In the genomic region with DNA sequence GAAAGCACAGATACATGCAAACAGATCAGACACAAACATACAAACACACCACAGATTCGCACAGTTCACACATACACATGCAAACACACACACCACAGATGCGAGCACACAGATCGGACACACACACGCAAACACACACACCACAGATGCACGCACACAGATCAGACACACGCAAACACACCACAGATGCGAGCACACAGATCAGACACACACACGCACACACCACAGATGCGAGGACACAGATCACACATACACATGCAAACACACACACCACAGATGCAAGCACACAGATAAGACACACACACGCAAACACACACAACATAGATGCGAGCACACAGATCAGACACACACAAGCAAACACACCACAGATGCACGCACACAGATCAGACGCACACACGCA, we compare ENCODE assay signal across 26 cellular contexts.
"Had no signal": no experiment of that assay in that cellular context is flagged by ENCODE, and none has a peak within 500 bp of the region (broad histone marks: within the 10 kb centered on the region; RNA-seq: fewer than 3 reads in every experiment).

No MANE protein-coding gene starts in this region.

- H3K27ac ChIP-seq: adrenal gland, cardiac muscle cell, coronary artery, dorsolateral prefrontal cortex, gastrocnemius medialis, neutrophil, tibial nerve had no signal

- H3K9me3 ChIP-seq: adrenal gland, gastrocnemius medialis, neutrophil, tibial nerve had no signal

- DNase-seq: activated B cell treated with CpG ODN at 0.5 μM for 24 hours; activated CD4-positive, alpha-beta T cell treated with anti-CD3 and anti-CD28 coated beads, Interleukin-2, amount 50 U/mL, for 1 hour; activated CD8-positive, alpha-beta T cell treated with anti-CD3 and anti-CD28 coated beads for 36 hours; activated naive CD4-positive, alpha-beta T cell treated with anti-CD3 and anti-CD28 coated beads for 36 hours; activated naive CD8-positive, alpha-beta T cell treated with anti-CD3 and anti-CD28 coated beads for 36 hours; activated T-cell treated with anti-CD3 and anti-CD28 coated beads, Interleukin-2, amount 50 U/mL, for 4 hours; adrenal gland; effector memory CD4-positive, alpha-beta T cell; erythroblast; gastrocnemius medialis; glutamatergic neuron; left cardiac atrium; left ventricle myocardium superior; stimulated activated CD4-positive, alpha-beta T cell treated with anti-CD3 and anti-CD28 coated beads, Interleukin-15, amount 100 ng/mL, for 24 hours; stimulated activated CD4-positive, alpha-beta T cell treated with anti-CD3 and anti-CD28 coated beads, Interleukin-2, amount 100 ng/mL, for 24 hours; stimulated activated naive CD4-positive, alpha-beta T cell; T-helper 1 cell had no signal

- H3K36me3 ChIP-seq: adrenal gland, cardiac muscle cell, gastrocnemius medialis, neutrophil, tibial nerve had no signal

- H3K9me3 Mint-ChIP-seq: activated B cell treated with CpG ODN at 0.5 μM for 24 hours; activated CD8-positive, alpha-beta T cell treated with anti-CD3 and anti-CD28 coated beads for 36 hours; activated naive CD4-positive, alpha-beta T cell treated with anti-CD3 and anti-CD28 coated beads for 36 hours; activated naive CD8-positive, alpha-beta T cell treated with anti-CD3 and anti-CD28 coated beads for 36 hours; activated T-cell treated with anti-CD3 and anti-CD28 coated beads, Interleukin-2, amount 50 U/mL, for 4 hours; nephron; T-helper 2 cell treated with Interferon-gamma antibody and Interleukin-4, amounts not matched to agents 5 μg/mL and 100 μg/mL, for 36 hours had no signal

- H3K4me3 Mint-ChIP-seq: activated B cell treated with CpG ODN at 0.5 μM for 24 hours; activated CD8-positive, alpha-beta T cell treated with anti-CD3 and anti-CD28 coated beads for 36 hours; activated naive CD4-positive, alpha-beta T cell treated with anti-CD3 and anti-CD28 coated beads for 36 hours; activated naive CD8-positive, alpha-beta T cell treated with anti-CD3 and anti-CD28 coated beads for 36 hours; activated T-cell treated with anti-CD3 and anti-CD28 coated beads, Interleukin-2, amount 50 U/mL, for 4 hours; brain; nephron; T-helper 2 cell treated with Interferon-gamma antibody and Interleukin-4, amounts not matched to agents 5 μg/mL and 100 μg/mL, for 36 hours had no signal

- H3K27ac Mint-ChIP-seq: activated B cell treated with CpG ODN at 0.5 μM for 24 hours; activated CD8-positive, alpha-beta T cell treated with anti-CD3 and anti-CD28 coated beads for 36 hours; activated naive CD4-positive, alpha-beta T cell treated with anti-CD3 and anti-CD28 coated beads for 36 hours; activated naive CD8-positive, alpha-beta T cell treated with anti-CD3 and anti-CD28 coated beads for 36 hours; brain; nephron; progenitor cell of endocrine pancreas; T-helper 2 cell treated with Interferon-gamma antibody and Interleukin-4, amounts not matched to agents 5 μg/mL and 100 μg/mL, for 36 hours had no signal

- H3K4me1 Mint-ChIP-seq: activated B cell treated with CpG ODN at 0.5 μM for 24 hours had no signal

- ATAC-seq: activated CD8-positive, alpha-beta T cell treated with anti-CD3 and anti-CD28 coated beads for 36 hours; activated T-cell treated with anti-CD3 and anti-CD28 coated beads, Interleukin-2, amount 50 U/mL, for 4 hours; gastrocnemius medialis; left cardiac atrium; left ventricle myocardium superior had no signal

- H3K27me3 Mint-ChIP-seq: brain had no signal
